ENCODE assay signal across 14 cellular contexts in the genomic region with DNA sequence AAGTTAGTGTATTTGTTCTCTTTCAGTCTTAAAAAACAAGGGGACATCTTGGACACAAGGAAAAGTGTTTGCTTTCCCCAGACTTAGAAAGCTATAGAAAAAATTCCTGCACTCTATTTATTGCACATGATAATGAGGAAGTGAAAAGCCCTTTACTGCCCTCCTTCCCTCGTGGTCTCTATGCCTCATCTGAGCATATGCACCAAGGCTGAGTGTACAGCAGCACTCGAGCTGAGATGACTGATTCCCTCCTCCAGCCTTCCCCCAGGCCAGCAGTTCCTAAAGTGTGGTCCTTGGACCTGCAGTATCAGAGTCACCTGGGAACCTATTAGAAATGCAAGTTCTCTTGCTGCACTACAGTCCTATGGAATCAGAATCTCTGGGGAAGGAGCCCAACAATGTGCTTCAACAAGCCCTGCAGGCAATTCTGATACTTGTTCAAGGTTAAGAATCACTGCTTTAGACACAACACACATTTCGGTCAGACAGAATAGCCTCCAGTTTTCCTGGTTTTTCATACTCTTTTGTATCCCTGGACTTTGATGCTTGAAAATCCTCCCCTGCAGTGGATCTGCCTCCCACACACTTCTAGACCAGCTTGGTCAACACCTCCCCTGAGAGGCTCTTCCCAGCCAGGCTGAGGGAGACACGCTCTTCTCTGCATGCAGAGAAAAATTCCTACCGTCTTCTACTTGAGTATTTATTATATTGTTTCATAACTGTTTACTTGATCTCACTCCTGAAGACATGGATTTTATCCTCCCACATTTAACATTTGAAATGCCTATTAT. TPM values are rescaled to one million over a fixed set of nuclear protein-coding genes. Genes with fewer than 3 reads are reported as not detected.
DNase-seq lines count a peak whose midpoint lies in the region; ATAC-seq and TF ChIP-seq lines count a peak whose summit lies in the region.
"Had no signal": no experiment of that assay in that cellular context is flagged by ENCODE, and none has a peak within 500 bp of the region (broad histone marks: within the 10 kb centered on the region; RNA-seq: fewer than 3 reads in every experiment).

No MANE protein-coding gene starts in this region.

- no peaks in the 10 kb centered on the region for H3K9me3 ChIP-seq in A673 (ENCODE audit: low read depth, low read length, poor library complexity, severe bottlenecking)
- H3K9me3 ChIP-seq: BE2C, neutrophil had no signal

- no peaks in the 10 kb centered on the region for H3K36me3 Mint-ChIP-seq in glutamatergic neuron (ENCODE audit: unreplicated experiment)

- DNase-seq in LHCN-M2 (ENCODE audit: low read depth) (peak; percentile 43), kidney glomerular epithelial cell (lab: John Stamatoyannopoulos, UW) (peak; percentile 18), glutamatergic neuron (no peak), GM13977 (ENCODE audit: low spot score) (no peak), A673 (ENCODE audit: low spot score) (no peak), GM03348 (ENCODE audit: low spot score) (no peak)
- DNase-seq: activated naive CD4-positive, alpha-beta T cell treated with Interleukin-2 at 50 U/mL for 16 hours; BE2C had no signal

- no peak overlapping the region for H3K4me3 Mint-ChIP-seq in glutamatergic neuron (ENCODE audit: unreplicated experiment)

- POLR2A ChIA-PET in A673 (lab: Charles Lee; ENCODE audit: low non-redundant PET), result no interaction called here

- H3K36me3 ChIP-seq in A673 (ENCODE audit: insufficient read depth, low read length, poor library complexity, severe bottlenecking), result no peaks in the 10 kb centered on the region
- H3K36me3 ChIP-seq: BE2C, neutrophil had no signal

- CTCF ChIA-PET in A673 (lab: Charles Lee), result no interaction called here

- no peaks in the 10 kb centered on the region for H3K4me1 Mint-ChIP-seq in glutamatergic neuron (ENCODE audit: low read depth, unreplicated experiment)

- H3K27ac Mint-ChIP-seq in glutamatergic neuron (ENCODE audit: unreplicated experiment), result no peak overlapping the region

- no TSS peak for BruUV-seq in A673 (replicated peaks; lab: Mats Ljungman, UMichigan)

- no peak overlapping the region for H3K4me3 ChIP-seq in A673 (ENCODE audit: low read depth, low read length, poor library complexity, severe bottlenecking)
- H3K4me3 ChIP-seq: K562 had no signal

- no peaks in the 10 kb centered on the region for H3K4me1 ChIP-seq in A673 (ENCODE audit: insufficient read depth, low read length, poor library complexity, severe bottlenecking)
- H3K4me1 ChIP-seq: BE2C had no signal

- intact Hi-C loops in A673 (cut with micrococcal nuclease; ENCODE audit: unreplicated experiment), result no loop called here

- H3K9me3 Mint-ChIP-seq in glutamatergic neuron (ENCODE audit: unreplicated experiment), result no peaks in the 10 kb centered on the region

- H3K27me3 ChIP-seq in A673 (replicated peaks; ENCODE audit: insufficient read depth, low read depth, low read length, poor library complexity), result peaks cover 2% of the 10 kb centered on the region
- H3K27me3 ChIP-seq: BE2C had no signal

- ATAC-seq in GM18498 (IDR thresholded peaks at IDR 0.05; ENCODE audit: unreplicated experiment) (peak; percentile 82), GM21526 (IDR thresholded peaks at IDR 0.05; ENCODE audit: low FRiP score, unreplicated experiment) (peak; percentile 80)
- ATAC-seq: K562 had no signal

- in situ Hi-C loops in GM13977 (cut with MboI; ENCODE audit: low pct_unique_long_range_greater_than_20kb, low sequenced_read_pairs, unreplicated experiment), result no loop called here

- H3K27ac ChIP-seq in A673 (ENCODE audit: low read depth, low read length, poor library complexity, severe bottlenecking), result no peak overlapping the region
- H3K27ac ChIP-seq: neutrophil had no signal

- TF ChIP-seq CTCF in glutamatergic neuron (IDR thresholded peaks at IDR 0.05; ENCODE audit: partially characterized antibody, unreplicated experiment), result no peak
- TF ChIP-seq CTCF in GM13977 (IDR thresholded peaks at IDR 0.05; ENCODE audit: extremely low read depth, insufficient read depth, missing control alignments), result no peak
- TF ChIP-seq CTCF in A673 (conservative IDR thresholded peaks at IDR 0.05; ENCODE audit: low read depth, low read length), result no peak

- no peaks in the 10 kb centered on the region for H3K27me3 Mint-ChIP-seq in glutamatergic neuron (ENCODE audit: unreplicated experiment)

RNA-seq across cellular contexts. Expression of gene LAMP5, which starts 14.1 kb away (rescaled TPM):
- total RNA-seq in LHCN-M2 (2014; rRNA removed) (0.98 and 1.0 TPM in 2 replicates), glutamatergic neuron (ENCODE audit: unreplicated experiment) (not detected), A673 (2021) (not detected in 2 replicates)
- 1.2 TPM for polyA plus RNA-seq in LHCN-M2 (2012)
- total RNA-seq: K562, SK-MEL-5 had no signal
- polyA plus RNA-seq: K562, keratinocyte had no signal

Comparison
In these comparisons a context has a peak if more than half of its experiments do, and no peak if none do; other contexts are left out.
1. DNase-seq: peak in LHCN-M2 (single experiment) and kidney glomerular epithelial cell (single experiment); none in glutamatergic neuron (single experiment), GM13977 (single experiment), A673 (single experiment) and GM03348 (single experiment).